ENCODE assay signal across 8 cellular contexts in genomic region chrX:65644621-65645287, GRCh38. TPM values are rescaled to one million over a fixed set of nuclear protein-coding genes. Genes with fewer than 3 reads are reported as not detected.
DNase-seq lines count a peak whose midpoint lies in the region; ATAC-seq and TF ChIP-seq lines count a peak whose summit lies in the region.

No MANE protein-coding gene starts in this region.

- POLR2A ChIA-PET in PC-3 (lab: Charles Lee; ENCODE audit: unreplicated experiment) = no interaction called here
- POLR2A ChIA-PET in naive thymus-derived CD4-positive, alpha-beta T cell (lab: Charles Lee) = no interaction called here
- POLR2A ChIA-PET in CD8-positive, alpha-beta memory T cell (lab: Charles Lee) = interaction anchor here (0.6 to 0.7 kb wide), 2 partner anchors 9 to 19 kb away, joined by 6 read pairs; no protein-coding TSS in a partner anchor

- H3K79me2 ChIP-seq in PC-3 (ENCODE audit: low read length) = no peaks in the 10 kb centered on the region

- H3K4me1 Mint-ChIP-seq in naive thymus-derived CD4-positive, alpha-beta T cell = peaks cover 4 to 41% (median 22%) of the 10 kb centered on the region in 7 donors
- peaks cover 5 to 24% (median 20%) of the 10 kb centered on the region in 3 donors for H3K4me1 Mint-ChIP-seq in CD8-positive, alpha-beta memory T cell

- peak; percentile 67 for DNase-seq in DMS 273 (lab: John Stamatoyannopoulos, UW; ENCODE audit: unreplicated experiment)
- peak; percentile 91 for DNase-seq in PC-3
- DNase-seq in naive thymus-derived CD4-positive, alpha-beta T cell = no peak
- no peak for DNase-seq in NCI-H69 (lab: John Stamatoyannopoulos, UW)
- no peak for DNase-seq in CD8-positive, alpha-beta memory T cell
- DNase-seq in GM13976 (ENCODE audit: low spot score) = no peak

- no peaks in the 10 kb centered on the region for H3K9me2 ChIP-seq in PC-3 (replicated peaks; ENCODE audit: low read length)

- ATAC-seq in PC-3 (peak; percentile 95), HG03565 (IDR thresholded peaks at IDR 0.05; ENCODE audit: unreplicated experiment) (no peak)
- ATAC-seq in naive thymus-derived CD4-positive, alpha-beta T cell = peak; percentile 60

- no peaks in the 10 kb centered on the region for H3K36me3 ChIP-seq in PC-3 (ENCODE audit: low read depth, low read length)
- H3K36me3 ChIP-seq in esophagus (ENCODE audit: control insufficient read depth in 2 of 2, insufficient read depth in 2 of 2, low read length in 1 of 2) = no peaks in the 10 kb centered on the region
- no peaks in the 10 kb centered on the region for H3K36me3 ChIP-seq in naive thymus-derived CD4-positive, alpha-beta T cell (ENCODE audit: control insufficient read depth in 2 of 3, insufficient read depth in 3 of 3, low read length in 3 of 3)
- H3K36me3 ChIP-seq in CD8-positive, alpha-beta memory T cell (ENCODE audit: insufficient read depth, low read length) = no peaks in the 10 kb centered on the region

- in situ Hi-C loops in GM13976 (cut with MboI; ENCODE audit: low sequenced_read_pairs, unreplicated experiment) = no loop called here

- peak overlapping the region in 2 of 9 donors; percentile 5 to 36 for H3K27ac Mint-ChIP-seq in naive thymus-derived CD4-positive, alpha-beta T cell
- H3K27ac Mint-ChIP-seq in CD8-positive, alpha-beta memory T cell = peak overlapping the region in 1 of 8 donors; percentile 58

- H3K9ac ChIP-seq in PC-3 (ENCODE audit: low read length) = no peak overlapping the region

- no peaks in the 10 kb centered on the region for H3K27me3 Mint-ChIP-seq in naive thymus-derived CD4-positive, alpha-beta T cell
- peaks cover 0 to 2% of the 10 kb centered on the region in 2 donors for H3K27me3 Mint-ChIP-seq in CD8-positive, alpha-beta memory T cell

- TF ChIP-seq CTCF in PC-3 (conservative IDR thresholded peaks at IDR 0.05; ENCODE audit: low read depth, low read length) (no peak), GM13976 (IDR thresholded peaks at IDR 0.05; ENCODE audit: borderline replicate concordance, control extremely low read depth, extremely low read depth, insufficient read depth, missing control alignments) (no peak)

- CTCF ChIA-PET in PC-3 (lab: Charles Lee) = interaction anchor here (1.2 kb wide), 1 partner anchor 59 kb away, joined by 3 read pairs; no protein-coding TSS in a partner anchor
- CTCF ChIA-PET in naive thymus-derived CD4-positive, alpha-beta T cell (lab: Charles Lee) = interaction anchor here (1.3 kb wide), 1 partner anchor 50 kb away, joined by 3 read pairs; no protein-coding TSS in a partner anchor
- CTCF ChIA-PET in CD8-positive, alpha-beta memory T cell (lab: Charles Lee) = interaction anchor here (1.5 kb wide), 1 partner anchor 9 kb away, joined by 4 read pairs; no protein-coding TSS in a partner anchor

- H3K4me2 ChIP-seq in PC-3 (ENCODE audit: low read length) = peak overlapping the region; percentile 62

- WGBS in esophagus, 2 donors = 8 to 19% methylated on average over 1 of the region's 1 CpG

- H3K27ac ChIP-seq in PC-3 (ENCODE audit: low read length) (peak overlapping the region; percentile 39), esophagus (ENCODE audit: low read depth in 2 of 2, low read length in 1 of 2) (peak overlapping the region; percentile 49 to 74)
- H3K27ac ChIP-seq in naive thymus-derived CD4-positive, alpha-beta T cell (ENCODE audit: low read depth, low read length) = no peak overlapping the region
- no peak overlapping the region for H3K27ac ChIP-seq in CD8-positive, alpha-beta memory T cell (ENCODE audit: low read depth, low read length)

- peak overlapping the region; percentile 47; the same call in 1 of the 2 replicates for H2AFZ ChIP-seq in PC-3 (ENCODE audit: low read length)

- no peak overlapping the region for H3K4me3 ChIP-seq in PC-3 (ENCODE audit: low read length)
- no peak overlapping the region for H3K4me3 ChIP-seq in esophagus (ENCODE audit: low read depth in 1 of 2, low read length in 2 of 2)
- no peak overlapping the region for H3K4me3 ChIP-seq in naive thymus-derived CD4-positive, alpha-beta T cell (ENCODE audit: low read length)
- no peak overlapping the region for H3K4me3 ChIP-seq in CD8-positive, alpha-beta memory T cell (ENCODE audit: low read length)

- H3K9me3 Mint-ChIP-seq in naive thymus-derived CD4-positive, alpha-beta T cell = peaks cover 0 to 2% (median 0%) of the 10 kb centered on the region in 11 donors
- H3K9me3 Mint-ChIP-seq in CD8-positive, alpha-beta memory T cell = no peaks in the 10 kb centered on the region

- H3K4me1 ChIP-seq in PC-3 (ENCODE audit: insufficient read depth, low read length) (peaks cover 31% of the 10 kb centered on the region), esophagus (ENCODE audit: control insufficient read depth in 2 of 2, insufficient read depth in 2 of 2, low read length in 1 of 2) (peaks cover 0 to 3% of the 10 kb centered on the region in 2 donors)
- no peaks in the 10 kb centered on the region for H3K4me1 ChIP-seq in naive thymus-derived CD4-positive, alpha-beta T cell (ENCODE audit: control insufficient read depth in 2 of 2, insufficient read depth in 2 of 2, low read length in 2 of 2)
- no peaks in the 10 kb centered on the region for H3K4me1 ChIP-seq in CD8-positive, alpha-beta memory T cell (ENCODE audit: insufficient read depth, low read length)

- H3K36me3 Mint-ChIP-seq in naive thymus-derived CD4-positive, alpha-beta T cell = no peaks in the 10 kb centered on the region
- no peaks in the 10 kb centered on the region for H3K36me3 Mint-ChIP-seq in CD8-positive, alpha-beta memory T cell

- intact Hi-C loops in PC-3 (cut with micrococcal nuclease) = loop anchor here (5.0 kb wide), 1 partner anchor 47 kb away; no protein-coding TSS in a partner anchor
- intact Hi-C loops in naive thymus-derived CD4-positive, alpha-beta T cell (cut with micrococcal nuclease) = no loop called here

- H4K20me1 ChIP-seq in PC-3 (ENCODE audit: low read length) = no peaks in the 10 kb centered on the region

- no peaks in the 10 kb centered on the region for H3K9me3 ChIP-seq in PC-3 (ENCODE audit: low read length)
- H3K9me3 ChIP-seq in esophagus (ENCODE audit: control insufficient read depth in 2 of 2, insufficient read depth in 1 of 2, low read depth in 1 of 2, low read length in 1 of 2) = no peaks in the 10 kb centered on the region
- H3K9me3 ChIP-seq in naive thymus-derived CD4-positive, alpha-beta T cell (ENCODE audit: control insufficient read depth in 2 of 3, low read length in 3 of 3) = no peaks in the 10 kb centered on the region
- H3K9me3 ChIP-seq in CD8-positive, alpha-beta memory T cell (ENCODE audit: low read length) = no peaks in the 10 kb centered on the region

- H3F3A ChIP-seq in PC-3 (ENCODE audit: low read length, unreplicated experiment) = no peaks in the 10 kb centered on the region

- BruUV-seq in PC-3 (replicated peaks; lab: Mats Ljungman, UMichigan) = no TSS peak

- H3K27me3 ChIP-seq in PC-3 (ENCODE audit: low read length) (no peaks in the 10 kb centered on the region), esophagus (ENCODE audit: control insufficient read depth in 1 of 2, insufficient read depth in 2 of 2, low read length in 2 of 2) (no peaks in the 10 kb centered on the region)
- no peaks in the 10 kb centered on the region for H3K27me3 ChIP-seq in naive thymus-derived CD4-positive, alpha-beta T cell (ENCODE audit: control insufficient read depth in 2 of 2, insufficient read depth in 2 of 2, low read length in 2 of 2)
- H3K27me3 ChIP-seq in CD8-positive, alpha-beta memory T cell (ENCODE audit: insufficient read depth, low read length, poor library complexity, severe bottlenecking) = no peaks in the 10 kb centered on the region

- H3K4me3 Mint-ChIP-seq in naive thymus-derived CD4-positive, alpha-beta T cell = no peak overlapping the region
- H3K4me3 Mint-ChIP-seq in CD8-positive, alpha-beta memory T cell = no peak overlapping the region

RNA-seq across cellular contexts. Expression of gene MSN, which starts 22.7 kb away (rescaled TPM):
- 308 and 350 TPM in 2 replicates for total RNA-seq in PC-3 (2014; rRNA removed)
- 10 to 100 TPM; 32.9 to 50.4 TPM for polyA plus RNA-seq in esophagus
- total RNA-seq in naive thymus-derived CD4-positive, alpha-beta T cell = 100 to 1,000 TPM; 267 to 635 (median 274) TPM
- polyA plus RNA-seq in naive thymus-derived CD4-positive, alpha-beta T cell = 100 to 1,000 TPM; 485 to 550 TPM
- 100 to 1,000 TPM; 403 to 410 TPM for total RNA-seq in CD8-positive, alpha-beta memory T cell
- polyA plus RNA-seq in CD8-positive, alpha-beta memory T cell = 760 TPM

Comparison
In these comparisons a context has a peak if more than half of its experiments do, and no peak if none do; other contexts are left out.
1. DNase-seq: peak in DMS 273 (single experiment) and PC-3 (single experiment); none in naive thymus-derived CD4-positive, alpha-beta T cell (0 of 9), NCI-H69 (single experiment), CD8-positive, alpha-beta memory T cell (0 of 5) and GM13976 (single experiment).
2. H3K27ac ChIP-seq: peak in PC-3 (single experiment) and esophagus (2 of 2); none in naive thymus-derived CD4-positive, alpha-beta T cell (single experiment) and CD8-positive, alpha-beta memory T cell (single experiment).